Comparison of ENCODE assay signal across 1 cellular context in genomic region chr10:114304017-114304565, GRCh38.
A peak's percentile ranks its signal among the peaks of the same experiment; 100 is the strongest.
TF ChIP-seq lines count a peak whose summit lies in the region.

No MANE protein-coding gene starts in this region.

TF ChIP-seq in GM12878, 131 proteins besides CTCF, POLR2A, EP300 and RAD21 (continued from another document):
- TF ChIP-seq WRNIP1 (IDR thresholded peaks at IDR 0.05; ENCODE audit: borderline replicate concordance, low read depth, low read length) (no peak), ZZZ3 (IDR thresholded peaks at IDR 0.05; ENCODE audit: control insufficient read depth, insufficient read length, low read depth) (no peak), CREM (IDR thresholded peaks at IDR 0.05; ENCODE audit: low read depth) (peak; percentile 43; the same call in 1 of the 2 replicates), ATF2 (IDR thresholded peaks at IDR 0.05; ENCODE audit: low read length) (peak; percentile 79), PRDM15 (CRISPR knock-in tag; IDR thresholded peaks at IDR 0.05) (no peak), TCF3 (IDR thresholded peaks at IDR 0.05; ENCODE audit: borderline replicate concordance, insufficient read depth, low read depth, low read length) (no peak), RELA (IDR thresholded peaks at IDR 0.05; ENCODE audit: borderline replicate concordance, partially characterized antibody) (no peak), ATF7 (IDR thresholded peaks at IDR 0.05; ENCODE audit: low read depth) (peak; percentile 73), SRF (IDR thresholded peaks at IDR 0.05; ENCODE audit: low read depth in 2 of 2, low read length in 2 of 2) (no peak), FOXM1 (IDR thresholded peaks at IDR 0.05; ENCODE audit: low read depth, low read length) (no peak; the same call in 1 of the 2 replicates), SMC3 (IDR thresholded peaks at IDR 0.05; ENCODE audit: borderline replicate concordance, low read length) (peak; percentile 94), KDM1A (IDR thresholded peaks at IDR 0.05; ENCODE audit: borderline replicate concordance) (no peak), ZBED1 (IDR thresholded peaks at IDR 0.05; ENCODE audit: borderline replicate concordance) (no peak), IRF4 (IDR thresholded peaks at IDR 0.05; ENCODE audit: low read depth, low read length) (peak; percentile 38; the same call in 1 of the 2 replicates), BHLHE40 (IDR thresholded peaks at IDR 0.05; ENCODE audit: borderline replicate concordance in 1 of 2, low read depth in 2 of 2, low read length in 1 of 2) (peak; percentile 65 to 72), ELK1 (IDR thresholded peaks at IDR 0.05; ENCODE audit: low read depth, low read length) (no peak), DPF2 (IDR thresholded peaks at IDR 0.05) (no peak), E2F8 (IDR thresholded peaks at IDR 0.05; ENCODE audit: low read depth, partially characterized antibody) (no peak), TBL1XR1 (IDR thresholded peaks at IDR 0.05; ENCODE audit: low read depth, low read length) (0 out of 2 replicates have a peak, but pooled peaks have one; percentile 45), RAD51 (IDR thresholded peaks at IDR 0.05) (no peak), JUNB (IDR thresholded peaks at IDR 0.05) (peak; percentile 43; the same call in 1 of the 2 replicates), POU2F2 (IDR thresholded peaks at IDR 0.05; ENCODE audit: borderline replicate concordance, low read depth, low read length) (0 out of 3 replicates have a peak, but pooled peaks have one; percentile 46), CREB1 (IDR thresholded peaks at IDR 0.05; ENCODE audit: low read depth) (peak; percentile 71; the same call in 1 of the 2 replicates), NR2C1 (IDR thresholded peaks at IDR 0.05) (no peak), TCF7 (IDR thresholded peaks at IDR 0.05; ENCODE audit: borderline replicate concordance) (peak; percentile 94), CUX1 (IDR thresholded peaks at IDR 0.05; ENCODE audit: insufficient replicate concordance, low read depth, low read length) (peak; percentile 24), SP1 (IDR thresholded peaks at IDR 0.05; ENCODE audit: low read depth, low read length) (no peak), ZSCAN29 (IDR thresholded peaks at IDR 0.05) (0 out of 2 replicates have a peak, but pooled peaks have one; percentile 42), RUNX3 (IDR thresholded peaks at IDR 0.05; ENCODE audit: low read length) (peak; percentile 58; the same call in 1 of the 2 replicates), PAX5 (IDR thresholded peaks at IDR 0.05; ENCODE audit: borderline replicate concordance, low read depth, low read length) (peak; percentile 97), HDAC6 (IDR thresholded peaks at IDR 0.05; ENCODE audit: unreplicated experiment) (no peak), MEF2A (IDR thresholded peaks at IDR 0.05; ENCODE audit: insufficient read depth, low read depth, low read length) (peak; percentile 85)
